ENCODE assay signal across 8 cellular contexts in genomic region chr19:15223649-15224371, GRCh38. TPM values are rescaled to one million over a fixed set of nuclear protein-coding genes. Genes with fewer than 3 reads are reported as not detected.
A peak's percentile ranks its signal among the peaks of the same experiment; 100 is the strongest.
DNase-seq lines count a peak whose midpoint lies in the region; ATAC-seq and TF ChIP-seq lines count a peak whose summit lies in the region.

No MANE protein-coding gene starts in this region.

- ATAC-seq in HG03521 (IDR thresholded peaks at IDR 0.05; ENCODE audit: unreplicated experiment): peak; percentile 3
- ATAC-seq in central memory CD8-positive, alpha-beta T cell (replicated peaks; ENCODE audit: extremely low read depth, poor library complexity, severe bottlenecking): no peak
- ATAC-seq in GM18498 (IDR thresholded peaks at IDR 0.05; ENCODE audit: unreplicated experiment): no peak

- no peaks in the 10 kb centered on the region for H3K9me3 Mint-ChIP-seq in central memory CD8-positive, alpha-beta T cell

- H3K9me3 ChIP-seq in BE2C (no peaks in the 10 kb centered on the region), mesodermal cell (ENCODE audit: control insufficient read depth, low read length) (no peaks in the 10 kb centered on the region)

- H3K27ac ChIP-seq in mesodermal cell (ENCODE audit: low read depth, low read length, severe bottlenecking): peak overlapping the region; percentile 80

- no peak overlapping the region for H3K27ac Mint-ChIP-seq in central memory CD8-positive, alpha-beta T cell (ENCODE audit: low read depth)

- no peaks in the 10 kb centered on the region for H3K4me1 ChIP-seq in BE2C
- H3K4me1 ChIP-seq in mesodermal cell (ENCODE audit: control insufficient read depth, insufficient read depth, low read length, poor library complexity, severe bottlenecking): peaks cover 3% of the 10 kb centered on the region

- DNase-seq in BE2C: no peak
- no peak for DNase-seq in central memory CD8-positive, alpha-beta T cell (ENCODE audit: low spot score in 2 of 2)
- no peak for DNase-seq in SIG-M5 treated with dmso at 0.1 percent for 504 hours (lab: John Stamatoyannopoulos, UW; ENCODE audit: unreplicated experiment)
- DNase-seq in MV-4-11 (lab: John Stamatoyannopoulos, UW): no peak
- no peak for DNase-seq in NCI-H2081 (lab: John Stamatoyannopoulos, UW)

- H3K4me3 Mint-ChIP-seq in central memory CD8-positive, alpha-beta T cell: peak overlapping the region; percentile 78

- H3K27me3 ChIP-seq in BE2C: no peaks in the 10 kb centered on the region

- peaks cover 17% of the 10 kb centered on the region for H3K4me1 Mint-ChIP-seq in central memory CD8-positive, alpha-beta T cell

- H3K36me3 Mint-ChIP-seq in central memory CD8-positive, alpha-beta T cell (ENCODE audit: insufficient read depth): peaks cover 2% of the 10 kb centered on the region

- WGBS in mesodermal cell (ENCODE audit: insufficient coverage in 2 of 2), 2 experiments: 19 to 20% methylated on average over 38 to 43 of the region's 51 CpGs

- no peak for TF ChIP-seq CTCF in BE2C (IDR thresholded peaks at IDR 0.05; ENCODE audit: low read depth, low read length)

- peak overlapping the region; percentile 67 for H3K4me3 ChIP-seq in BE2C (ENCODE audit: low read depth, low read length)
- peak overlapping the region; percentile 52 for H3K4me3 ChIP-seq in mesodermal cell (ENCODE audit: extremely low read depth, insufficient read depth, low read length, poor library complexity, severe bottlenecking)

- H3K36me3 ChIP-seq in BE2C (no peaks in the 10 kb centered on the region), mesodermal cell (ENCODE audit: control insufficient read depth, insufficient read depth, low read length) (no peaks in the 10 kb centered on the region)

- H3K27me3 Mint-ChIP-seq in central memory CD8-positive, alpha-beta T cell: peaks cover 63% of the 10 kb centered on the region

RNA-seq across cellular contexts. Expression of gene EPHX3, which starts 8.4 kb away (rescaled TPM):
- not detected for polyA plus RNA-seq in BE2C (2012; ENCODE audit: insufficient read depth, insufficient read length, low read depth)
- 1.00 TPM for polyA plus RNA-seq in mesodermal cell (2013, experiment 1 of 2)
- polyA plus RNA-seq in mesodermal cell (2013, experiment 2 of 2): 0.46 TPM

RNA-seq across cellular contexts. Expression of gene NOTCH3, which starts 23.0 kb away (rescaled TPM):
- 0.36 TPM for polyA plus RNA-seq in BE2C (2012; ENCODE audit: insufficient read depth, insufficient read length, low read depth)
- 64.3 TPM for polyA plus RNA-seq in mesodermal cell (2013, experiment 1 of 2)
- polyA plus RNA-seq in mesodermal cell (2013, experiment 2 of 2): 53.5 TPM
